ENCODE assay signal across 20 cellular contexts in genomic region chr2:215542690-215543089, GRCh38.
DNase-seq lines count a peak whose midpoint lies in the region; ATAC-seq, FAIRE-seq and TF ChIP-seq lines count a peak whose summit lies in the region.
"Had no signal": no experiment of that assay in that cellular context is flagged by ENCODE, and none has a peak within 500 bp of the region (broad histone marks: within the 10 kb centered on the region; RNA-seq: fewer than 3 reads in every experiment).

No MANE protein-coding gene starts in this region.

- H4K20me1 ChIP-seq in astrocyte (ENCODE audit: insufficient read depth, low read length) = no peaks in the 10 kb centered on the region
- H4K20me1 ChIP-seq: BLaER1 treated with 17β-estradiol and CSF1 and Interleukin-3, amounts not matched to agents 10 nM and 100 nM had no signal

- H3K36me3 ChIP-seq in A673 (ENCODE audit: insufficient read depth, low read length, poor library complexity, severe bottlenecking) (no peaks in the 10 kb centered on the region), HEK293 (ENCODE audit: control insufficient read depth in 2 of 2, insufficient read depth in 1 of 2, low read length in 2 of 2) (no peaks in the 10 kb centered on the region), astrocyte (ENCODE audit: insufficient read depth, low read length) (no peaks in the 10 kb centered on the region)
- H3K36me3 ChIP-seq: BLaER1 treated with 17β-estradiol and CSF1 and Interleukin-3, amounts not matched to agents 10 nM and 100 nM had no signal

- H3K4me1 Mint-ChIP-seq in astrocyte (ENCODE audit: low read depth, unreplicated experiment) = peaks cover 18% of the 10 kb centered on the region
- H3K4me1 Mint-ChIP-seq: B cell had no signal

- TF ChIP-seq CTCF in A673 (conservative IDR thresholded peaks at IDR 0.05; ENCODE audit: low read depth, low read length) = no peak
- TF ChIP-seq CTCF in HEK293 (tag by site-specific recombination; IDR thresholded peaks at IDR 0.05) = no peak
- TF ChIP-seq CTCF in astrocyte (IDR thresholded peaks at IDR 0.05; ENCODE audit: insufficient read depth, low read depth, low read length) = no peak

- H3K9me3 Mint-ChIP-seq in astrocyte (ENCODE audit: unreplicated experiment) = peaks cover 8% of the 10 kb centered on the region
- H3K9me3 Mint-ChIP-seq: CD8-positive, alpha-beta T cell; GM23338; HFFc6 had no signal

- DNase-seq in A673 (ENCODE audit: low spot score) (peak; percentile 54), astrocyte (ENCODE audit: low read depth) (no peak), iris pigment epithelial cell (ENCODE audit: low read depth) (peak; percentile 43), left colon (no peak), Kasumi-1 (lab: John Stamatoyannopoulos, UW) (no peak)
- DNase-seq in stimulated activated CD4-positive, alpha-beta T cell treated with anti-CD3 and anti-CD28 coated beads, Interleukin-4, amount 100 ng/mL, for 4 hours = no peak
- DNase-seq: 8988T; Calu3; CD8-positive, alpha-beta T cell; DMS79 treated with DMSO at 0.1 percent for 48 hours; HCEC 1CT; HFFc6 had no signal

- no TSS peak for BruUV-seq in A673 (replicated peaks; lab: Mats Ljungman, UMichigan)

- H2AFZ ChIP-seq in astrocyte (ENCODE audit: low read depth, low read length) = no peak overlapping the region
- H2AFZ ChIP-seq: GM23338 had no signal

- H3K4me3 Mint-ChIP-seq in astrocyte (ENCODE audit: unreplicated experiment) = no peak overlapping the region
- H3K4me3 Mint-ChIP-seq: B cell; CD8-positive, alpha-beta T cell; GM23338; HFFc6 had no signal

- FAIRE-seq in astrocyte (lab: Jason Lieb, UNC) = no peak
- FAIRE-seq: G401.6, GM12891, H54 had no signal

- peak overlapping the region; percentile 60 for H3K27ac Mint-ChIP-seq in astrocyte (ENCODE audit: unreplicated experiment)
- H3K27ac Mint-ChIP-seq: B cell; CD8-positive, alpha-beta T cell; GM23338; HFFc6 had no signal

- H3K4me1 ChIP-seq in A673 (ENCODE audit: insufficient read depth, low read length, poor library complexity, severe bottlenecking) = peaks cover 35% of the 10 kb centered on the region
- H3K4me1 ChIP-seq in HEK293 (ENCODE audit: control insufficient read depth, insufficient read depth, low read length) = no peaks in the 10 kb centered on the region
- peaks cover 9% of the 10 kb centered on the region for H3K4me1 ChIP-seq in astrocyte (ENCODE audit: insufficient read depth, low read length)

- H3K9me3 ChIP-seq in A673 (ENCODE audit: low read depth, low read length, poor library complexity, severe bottlenecking) = no peaks in the 10 kb centered on the region
- H3K9me3 ChIP-seq in HEK293 (ENCODE audit: control insufficient read depth, insufficient read depth, low read depth, low read length) = no peaks in the 10 kb centered on the region
- no peaks in the 10 kb centered on the region for H3K9me3 ChIP-seq in astrocyte (ENCODE audit: insufficient read depth, low read depth, low read length)

- H3K4me3 ChIP-seq in A673 (ENCODE audit: low read depth, low read length, poor library complexity, severe bottlenecking) = no peak overlapping the region
- H3K4me3 ChIP-seq in HEK293 (ENCODE audit: low read depth, low read length) = no peak overlapping the region
- H3K4me3 ChIP-seq in astrocyte (ENCODE audit: insufficient read depth, low read depth, low read length) = no peak overlapping the region
- H3K4me3 ChIP-seq: BLaER1 treated with 17β-estradiol and CSF1 and Interleukin-3, amounts not matched to agents 10 nM and 100 nM; GM23338 had no signal

- no peaks in the 10 kb centered on the region for H3K27me3 ChIP-seq in A673 (replicated peaks; ENCODE audit: insufficient read depth, low read depth, low read length, poor library complexity)
- H3K27me3 ChIP-seq in astrocyte (ENCODE audit: insufficient read depth, low read length) = no peaks in the 10 kb centered on the region
- H3K27me3 ChIP-seq: BLaER1 treated with 17β-estradiol and CSF1 and Interleukin-3, amounts not matched to agents 10 nM and 100 nM had no signal

- CTCF ChIA-PET in A673 (lab: Charles Lee) (no interaction called here), HEK293 (lab: Yijun Ruan, JAX) (interaction anchor here (0.9 kb wide), 1 partner anchor 12 kb away, joined by 5 read pairs; no protein-coding TSS in a partner anchor)

- peak overlapping the region; percentile 73 for H3K27ac ChIP-seq in A673 (ENCODE audit: low read depth, low read length, poor library complexity, severe bottlenecking)
- H3K27ac ChIP-seq in HEK293 (ENCODE audit: extremely low read depth, low read depth, low read length) = no peak overlapping the region
- no peak overlapping the region for H3K27ac ChIP-seq in astrocyte (ENCODE audit: low read depth, low read length)
- H3K27ac ChIP-seq: BLaER1 treated with 17β-estradiol and CSF1 and Interleukin-3, amounts not matched to agents 10 nM and 100 nM had no signal

- no peak overlapping the region for H3K9ac ChIP-seq in astrocyte (ENCODE audit: low read length)
- H3K9ac ChIP-seq: BLaER1 treated with 17β-estradiol and CSF1 and Interleukin-3, amounts not matched to agents 10 nM and 100 nM had no signal

- intact Hi-C loops in A673 (cut with micrococcal nuclease; ENCODE audit: unreplicated experiment) = no loop called here
- intact Hi-C loops in left colon (cut with DNase I, micrococcal nuclease) = no loop called here

- ATAC-seq in esophagus mucosa (no peak), left colon (no peak)
- ATAC-seq: CD8-positive, alpha-beta T cell; GM23338 had no signal

- H3K36me3 Mint-ChIP-seq in astrocyte (ENCODE audit: low read depth, unreplicated experiment) = no peaks in the 10 kb centered on the region
- H3K36me3 Mint-ChIP-seq: CD8-positive, alpha-beta T cell had no signal

- H3K4me2 ChIP-seq in astrocyte (ENCODE audit: low read length) = no peak overlapping the region
- H3K4me2 ChIP-seq: BLaER1 treated with 17β-estradiol and CSF1 and Interleukin-3, amounts not matched to agents 10 nM and 100 nM; GM23338 had no signal

- POLR2A ChIA-PET in A673 (lab: Charles Lee; ENCODE audit: low non-redundant PET) = no interaction called here
- POLR2A ChIA-PET in HEK293 (lab: Yijun Ruan, JAX) = no interaction called here

- no peaks in the 10 kb centered on the region for H3K27me3 Mint-ChIP-seq in astrocyte (ENCODE audit: low read depth, unreplicated experiment)

- no peaks in the 10 kb centered on the region for H3K79me2 ChIP-seq in astrocyte (ENCODE audit: insufficient read depth, low read length)

TF ChIP-seq in HEK293, 187 proteins besides CTCF, POLR2A, EP300 and RAD21:
- TF ChIP-seq MEIS1 (CRISPR knock-in tag; IDR thresholded peaks at IDR 0.05; ENCODE audit: borderline replicate concordance) (no peak), ATF2 (tag by site-specific recombination; IDR thresholded peaks at IDR 0.05; ENCODE audit: low read depth) (peak; percentile 44; the same call in 1 of the 2 replicates)

Comparison
In these comparisons a context has a peak if more than half of its experiments do, and no peak if none do; other contexts are left out.
1. DNase-seq: peak in A673 (single experiment) and iris pigment epithelial cell (single experiment); none in astrocyte (single experiment), stimulated activated CD4-positive, alpha-beta T cell treated with anti-CD3 and anti-CD28 coated beads, Interleukin-4, amount 100 ng/mL, for 4 hours (0 of 2), left colon (0 of 2) and Kasumi-1 (0 of 2).